ENCODE assay signal across 8 cellular contexts in genomic region chr2:233566141-233566956, GRCh38. TPM values are rescaled to one million over a fixed set of nuclear protein-coding genes. Genes with fewer than 3 reads are reported as not detected.
A peak's percentile ranks its signal among the peaks of the same experiment; 100 is the strongest.
DNase-seq lines count a peak whose midpoint lies in the region; ATAC-seq and TF ChIP-seq lines count a peak whose summit lies in the region.

USP40 (minus strand) TSS chr2:233566782; CDS start chr2:233565554, 1,228 bp downstream.

- intact Hi-C loops in Caco-2 (cut with micrococcal nuclease; ENCODE audit: unreplicated experiment): loop anchor here (5.0 kb wide), 1 partner anchor 146 kb away; the partner anchor contains the start of gene UGT1A5

- peaks cover 5% of the 10 kb centered on the region; the same call in 1 of the 2 replicates for H3K4me1 ChIP-seq in Caco-2

- CTCF ChIA-PET in Caco-2 (lab: Charles Lee): no interaction called here

- peak within 1 kb of the TSS; percentile 89 for H3K4me3 ChIP-seq in Caco-2 (ENCODE audit: low read depth, low read length)

- H3K9me3 Mint-ChIP-seq in Caco-2 (ENCODE audit: unreplicated experiment): no peaks in the 10 kb centered on the region
- H3K9me3 Mint-ChIP-seq in natural killer cell treated with Interleukin-12 subunit alpha and Interleukin-12 subunit beta and Interleukin-15 and Interleukin-18, amount 100 ng/mL, for 72 hours: no peaks in the 10 kb centered on the region

- peaks cover 13% of the 10 kb centered on the region for H3K4me1 Mint-ChIP-seq in Caco-2 (ENCODE audit: low read depth, unreplicated experiment)
- peaks cover 2 to 9% of the 10 kb centered on the region in 2 donors for H3K4me1 Mint-ChIP-seq in natural killer cell treated with Interleukin-12 subunit alpha and Interleukin-12 subunit beta and Interleukin-15 and Interleukin-18, amount 100 ng/mL, for 72 hours (ENCODE audit: low read depth in 2 of 2)

- H3K27ac ChIP-seq in KOPT-K1 (ENCODE audit: low read depth, low read length, poor library complexity, severe bottlenecking): peak within 1 kb of the TSS; percentile 95

- H3K27ac Mint-ChIP-seq in Caco-2 (ENCODE audit: unreplicated experiment): peak within 1 kb of the TSS; percentile 97
- H3K27ac Mint-ChIP-seq in natural killer cell treated with Interleukin-12 subunit alpha and Interleukin-12 subunit beta and Interleukin-15 and Interleukin-18, amount 100 ng/mL, for 72 hours: peak within 1 kb of the TSS; percentile 84 to 97

- peak within 1 kb of the TSS; percentile 89 for H3K4me3 Mint-ChIP-seq in Caco-2 (ENCODE audit: unreplicated experiment)
- peak within 1 kb of the TSS; percentile 87 for H3K4me3 Mint-ChIP-seq in natural killer cell treated with Interleukin-12 subunit alpha and Interleukin-12 subunit beta and Interleukin-15 and Interleukin-18, amount 100 ng/mL, for 72 hours

- peaks cover 12% of the 10 kb centered on the region for H3K36me3 Mint-ChIP-seq in Caco-2 (ENCODE audit: insufficient read depth, unreplicated experiment)
- no peaks in the 10 kb centered on the region for H3K36me3 Mint-ChIP-seq in natural killer cell treated with Interleukin-12 subunit alpha and Interleukin-12 subunit beta and Interleukin-15 and Interleukin-18, amount 100 ng/mL, for 72 hours

- H3K9me3 ChIP-seq in Caco-2: no peaks in the 10 kb centered on the region
- no peaks in the 10 kb centered on the region for H3K9me3 ChIP-seq in KOPT-K1 (ENCODE audit: insufficient read depth, low read length, poor library complexity, severe bottlenecking)

- H3K36me3 ChIP-seq in Caco-2 (ENCODE audit: control insufficient read depth, insufficient read depth, low read length) (no peaks in the 10 kb centered on the region), KOPT-K1 (ENCODE audit: insufficient read depth, low read length) (no peaks in the 10 kb centered on the region)

- peak; percentile 79 for ATAC-seq in GM21529 (IDR thresholded peaks at IDR 0.05; ENCODE audit: unreplicated experiment)
- peak; percentile 86 to 89 for ATAC-seq in natural killer cell treated with Interleukin-12 subunit alpha and Interleukin-12 subunit beta and Interleukin-15 and Interleukin-18, amount 100 ng/mL, for 72 hours

- no TSS peak for BruUV-seq in Caco-2 (replicated peaks; lab: Mats Ljungman, UMichigan)

- H3K27me3 ChIP-seq in Caco-2 (replicated peaks; ENCODE audit: control insufficient read depth, insufficient read depth, low read length): no peaks in the 10 kb centered on the region

- POLR2A ChIA-PET in Caco-2 (lab: Charles Lee): interaction anchor here (0.5 to 0.8 kb wide), 3 partner anchors 8 to 857 kb away, joined by 3 to 5 read pairs (median 3); no protein-coding TSS in a partner anchor

- H3K27me3 Mint-ChIP-seq in Caco-2 (ENCODE audit: insufficient read depth, unreplicated experiment): peaks cover 2% of the 10 kb centered on the region
- peaks cover 6 to 12% of the 10 kb centered on the region in 2 donors for H3K27me3 Mint-ChIP-seq in natural killer cell treated with Interleukin-12 subunit alpha and Interleukin-12 subunit beta and Interleukin-15 and Interleukin-18, amount 100 ng/mL, for 72 hours

- peak; percentile 89 to 91 for DNase-seq in Caco-2
- peak; percentile 66 for DNase-seq in RPMI8226
- peak; percentile 34 for DNase-seq in activated gamma-delta T cell (lab: John Stamatoyannopoulos, UW)
- peak; percentile 74 for DNase-seq in fibroblast of the conjunctiva (ENCODE audit: low read depth)
- DNase-seq in natural killer cell treated with Interleukin-12 subunit alpha and Interleukin-12 subunit beta and Interleukin-15 and Interleukin-18, amount 100 ng/mL, for 72 hours (ENCODE audit: low spot score): peak; percentile 71
- DNase-seq in stimulated activated naive CD4-positive, alpha-beta T cell treated with Interleukin-2 at 50 U/mL for 16 hours (lab: John Stamatoyannopoulos, UW): peak; percentile 59

- no peak for TF ChIP-seq CTCF in Caco-2 (IDR thresholded peaks at IDR 0.05; ENCODE audit: insufficient read depth in 1 of 2, low read depth in 1 of 2, low read length in 1 of 2, severe bottlenecking in 1 of 2, unreplicated experiment in 1 of 2)

RNA-seq across cellular contexts. Expression of gene USP40, which starts in this region (rescaled TPM):
- 27.4 and 27.8 TPM in 2 replicates for total RNA-seq in Caco-2 (2022)
- 10 to 100 TPM; 20.6 to 23.3 TPM for total RNA-seq in natural killer cell treated with Interleukin-12 subunit alpha and Interleukin-12 subunit beta and Interleukin-15 and Interleukin-18, amount 100 ng/mL, for 72 hours

Comparison
In these comparisons a context has a peak if more than half of its experiments do, and no peak if none do; other contexts are left out.
1. Peak in every context shown above with its lines: DNase-seq, ATAC-seq, H3K4me3 ChIP-seq and H3K27ac ChIP-seq.
2. DNase-seq: peak in every context shown above with its lines; median percentile 90 in Caco-2; 74 in fibroblast of the conjunctiva; 71 in natural killer cell treated with Interleukin-12 subunit alpha and Interleukin-12 subunit beta and Interleukin-15 and Interleukin-18, amount 100 ng/mL, for 72 hours; 66 in RPMI8226; 59 in stimulated activated naive CD4-positive, alpha-beta T cell treated with Interleukin-2 at 50 U/mL for 16 hours; 34 in activated gamma-delta T cell.